1 cellular context compared by ENCODE assay signal in the genomic region with DNA sequence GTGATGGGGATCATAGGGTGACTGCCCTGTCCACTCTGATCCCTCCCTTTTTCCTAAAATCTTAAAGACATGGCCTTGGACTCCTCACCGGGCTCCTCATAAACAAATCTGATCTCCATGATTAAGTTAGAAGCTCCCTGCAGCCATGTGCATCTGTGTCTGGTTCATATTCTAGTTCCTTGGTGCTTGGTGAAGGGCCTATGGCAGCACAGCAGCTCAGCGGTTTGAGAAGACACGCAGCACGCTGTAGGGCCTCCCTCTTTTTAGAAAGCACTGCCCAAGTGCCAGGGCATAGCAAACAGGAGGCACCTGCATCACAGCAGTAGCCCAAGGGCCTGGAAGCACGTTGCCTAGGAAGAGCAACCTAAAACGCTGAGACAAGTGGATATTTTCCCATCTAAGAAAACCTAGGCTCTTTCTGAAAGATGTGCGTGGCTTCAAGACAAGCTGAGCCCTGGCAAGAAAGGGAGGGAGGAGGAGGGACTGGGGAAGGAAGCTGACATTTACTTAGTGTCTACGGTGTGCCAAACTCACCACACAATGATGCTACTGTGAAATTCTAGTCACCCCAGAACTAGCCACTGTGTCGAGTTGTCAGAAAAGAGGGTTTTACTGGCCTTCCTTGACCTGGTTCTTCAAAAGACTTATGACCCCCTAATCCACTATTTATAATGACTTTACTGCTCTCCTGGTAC.
TF ChIP-seq lines count a peak whose summit lies in the region.

No MANE protein-coding gene starts in this region.

TF ChIP-seq in GM23338, 12 proteins besides CTCF, POLR2A, EP300 and RAD21 (continued from another document):
- TF ChIP-seq, protein P1, sequence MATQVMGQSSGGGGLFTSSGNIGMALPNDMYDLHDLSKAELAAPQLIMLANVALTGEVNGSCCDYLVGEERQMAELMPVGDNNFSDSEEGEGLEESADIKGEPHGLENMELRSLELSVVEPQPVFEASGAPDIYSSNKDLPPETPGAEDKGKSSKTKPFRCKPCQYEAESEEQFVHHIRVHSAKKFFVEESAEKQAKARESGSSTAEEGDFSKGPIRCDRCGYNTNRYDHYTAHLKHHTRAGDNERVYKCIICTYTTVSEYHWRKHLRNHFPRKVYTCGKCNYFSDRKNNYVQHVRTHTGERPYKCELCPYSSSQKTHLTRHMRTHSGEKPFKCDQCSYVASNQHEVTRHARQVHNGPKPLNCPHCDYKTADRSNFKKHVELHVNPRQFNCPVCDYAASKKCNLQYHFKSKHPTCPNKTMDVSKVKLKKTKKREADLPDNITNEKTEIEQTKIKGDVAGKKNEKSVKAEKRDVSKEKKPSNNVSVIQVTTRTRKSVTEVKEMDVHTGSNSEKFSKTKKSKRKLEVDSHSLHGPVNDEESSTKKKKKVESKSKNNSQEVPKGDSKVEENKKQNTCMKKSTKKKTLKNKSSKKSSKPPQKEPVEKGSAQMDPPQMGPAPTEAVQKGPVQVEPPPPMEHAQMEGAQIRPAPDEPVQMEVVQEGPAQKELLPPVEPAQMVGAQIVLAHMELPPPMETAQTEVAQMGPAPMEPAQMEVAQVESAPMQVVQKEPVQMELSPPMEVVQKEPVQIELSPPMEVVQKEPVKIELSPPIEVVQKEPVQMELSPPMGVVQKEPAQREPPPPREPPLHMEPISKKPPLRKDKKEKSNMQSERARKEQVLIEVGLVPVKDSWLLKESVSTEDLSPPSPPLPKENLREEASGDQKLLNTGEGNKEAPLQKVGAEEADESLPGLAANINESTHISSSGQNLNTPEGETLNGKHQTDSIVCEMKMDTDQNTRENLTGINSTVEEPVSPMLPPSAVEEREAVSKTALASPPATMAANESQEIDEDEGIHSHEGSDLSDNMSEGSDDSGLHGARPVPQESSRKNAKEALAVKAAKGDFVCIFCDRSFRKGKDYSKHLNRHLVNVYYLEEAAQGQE (IDR thresholded peaks at IDR 0.05; ENCODE audit: unreplicated experiment) = no peak
- TF ChIP-seq, protein P2, sequence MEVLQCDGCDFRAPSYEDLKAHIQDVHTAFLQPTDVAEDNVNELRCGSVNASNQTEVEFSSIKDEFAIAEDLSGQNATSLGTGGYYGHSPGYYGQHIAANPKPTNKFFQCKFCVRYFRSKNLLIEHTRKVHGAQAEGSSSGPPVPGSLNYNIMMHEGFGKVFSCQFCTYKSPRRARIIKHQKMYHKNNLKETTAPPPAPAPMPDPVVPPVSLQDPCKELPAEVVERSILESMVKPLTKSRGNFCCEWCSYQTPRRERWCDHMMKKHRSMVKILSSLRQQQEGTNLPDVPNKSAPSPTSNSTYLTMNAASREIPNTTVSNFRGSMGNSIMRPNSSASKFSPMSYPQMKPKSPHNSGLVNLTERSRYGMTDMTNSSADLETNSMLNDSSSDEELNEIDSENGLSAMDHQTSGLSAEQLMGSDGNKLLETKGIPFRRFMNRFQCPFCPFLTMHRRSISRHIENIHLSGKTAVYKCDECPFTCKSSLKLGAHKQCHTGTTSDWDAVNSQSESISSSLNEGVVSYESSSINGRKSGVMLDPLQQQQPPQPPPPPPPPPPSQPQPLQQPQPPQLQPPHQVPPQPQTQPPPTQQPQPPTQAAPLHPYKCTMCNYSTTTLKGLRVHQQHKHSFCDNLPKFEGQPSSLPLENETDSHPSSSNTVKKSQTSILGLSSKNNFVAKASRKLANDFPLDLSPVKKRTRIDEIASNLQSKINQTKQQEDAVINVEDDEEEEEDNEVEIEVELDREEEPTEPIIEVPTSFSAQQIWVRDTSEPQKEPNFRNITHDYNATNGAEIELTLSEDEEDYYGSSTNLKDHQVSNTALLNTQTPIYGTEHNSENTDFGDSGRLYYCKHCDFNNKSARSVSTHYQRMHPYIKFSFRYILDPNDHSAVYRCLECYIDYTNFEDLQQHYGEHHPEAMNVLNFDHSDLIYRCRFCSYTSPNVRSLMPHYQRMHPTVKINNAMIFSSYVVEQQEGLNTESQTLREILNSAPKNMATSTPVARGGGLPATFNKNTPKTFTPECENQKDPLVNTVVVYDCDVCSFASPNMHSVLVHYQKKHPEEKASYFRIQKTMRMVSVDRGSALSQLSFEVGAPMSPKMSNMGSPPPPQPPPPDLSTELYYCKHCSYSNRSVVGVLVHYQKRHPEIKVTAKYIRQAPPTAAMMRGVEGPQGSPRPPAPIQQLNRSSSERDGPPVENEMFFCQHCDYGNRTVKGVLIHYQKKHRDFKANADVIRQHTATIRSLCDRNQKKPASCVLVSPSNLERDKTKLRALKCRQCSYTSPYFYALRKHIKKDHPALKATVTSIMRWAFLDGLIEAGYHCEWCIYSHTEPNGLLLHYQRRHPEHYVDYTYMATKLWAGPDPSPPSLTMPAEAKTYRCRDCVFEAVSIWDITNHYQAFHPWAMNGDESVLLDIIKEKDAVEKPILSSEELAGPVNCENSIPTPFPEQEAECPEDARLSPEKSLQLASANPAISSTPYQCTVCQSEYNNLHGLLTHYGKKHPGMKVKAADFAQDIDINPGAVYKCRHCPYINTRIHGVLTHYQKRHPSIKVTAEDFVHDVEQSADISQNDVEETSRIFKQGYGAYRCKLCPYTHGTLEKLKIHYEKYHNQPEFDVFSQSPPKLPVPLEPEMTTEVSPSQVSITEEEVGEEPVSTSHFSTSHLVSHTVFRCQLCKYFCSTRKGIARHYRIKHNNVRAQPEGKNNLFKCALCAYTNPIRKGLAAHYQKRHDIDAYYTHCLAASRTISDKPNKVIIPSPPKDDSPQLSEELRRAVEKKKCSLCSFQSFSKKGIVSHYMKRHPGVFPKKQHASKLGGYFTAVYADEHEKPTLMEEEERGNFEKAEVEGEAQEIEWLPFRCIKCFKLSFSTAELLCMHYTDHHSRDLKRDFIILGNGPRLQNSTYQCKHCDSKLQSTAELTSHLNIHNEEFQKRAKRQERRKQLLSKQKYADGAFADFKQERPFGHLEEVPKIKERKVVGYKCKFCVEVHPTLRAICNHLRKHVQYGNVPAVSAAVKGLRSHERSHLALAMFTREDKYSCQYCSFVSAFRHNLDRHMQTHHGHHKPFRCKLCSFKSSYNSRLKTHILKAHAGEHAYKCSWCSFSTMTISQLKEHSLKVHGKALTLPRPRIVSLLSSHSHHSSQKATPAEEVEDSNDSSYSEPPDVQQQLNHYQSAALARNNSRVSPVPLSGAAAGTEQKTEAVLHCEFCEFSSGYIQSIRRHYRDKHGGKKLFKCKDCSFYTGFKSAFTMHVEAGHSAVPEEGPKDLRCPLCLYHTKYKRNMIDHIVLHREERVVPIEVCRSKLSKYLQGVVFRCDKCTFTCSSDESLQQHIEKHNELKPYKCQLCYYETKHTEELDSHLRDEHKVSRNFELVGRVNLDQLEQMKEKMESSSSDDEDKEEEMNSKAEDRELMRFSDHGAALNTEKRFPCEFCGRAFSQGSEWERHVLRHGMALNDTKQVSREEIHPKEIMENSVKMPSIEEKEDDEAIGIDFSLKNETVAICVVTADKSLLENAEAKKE (CRISPR knock-in tag; IDR thresholded peaks at IDR 0.05) = no peak
- TF ChIP-seq JUNB (IDR thresholded peaks at IDR 0.05; ENCODE audit: unreplicated experiment) = no peak
- TF ChIP-seq POLR2AphosphoS5 (IDR thresholded peaks at IDR 0.05; ENCODE audit: low read depth) = no peak
- TF ChIP-seq ZNF114 (CRISPR knock-in tag; IDR thresholded peaks at IDR 0.05) = no peak
- TF ChIP-seq CREB1 (CRISPR knock-in tag; IDR thresholded peaks at IDR 0.05; ENCODE audit: low read depth) = no peak
- no peak for TF ChIP-seq EZH2 (IDR thresholded peaks at IDR 0.05; ENCODE audit: low read depth, unreplicated experiment)
- TF ChIP-seq, protein P3, sequence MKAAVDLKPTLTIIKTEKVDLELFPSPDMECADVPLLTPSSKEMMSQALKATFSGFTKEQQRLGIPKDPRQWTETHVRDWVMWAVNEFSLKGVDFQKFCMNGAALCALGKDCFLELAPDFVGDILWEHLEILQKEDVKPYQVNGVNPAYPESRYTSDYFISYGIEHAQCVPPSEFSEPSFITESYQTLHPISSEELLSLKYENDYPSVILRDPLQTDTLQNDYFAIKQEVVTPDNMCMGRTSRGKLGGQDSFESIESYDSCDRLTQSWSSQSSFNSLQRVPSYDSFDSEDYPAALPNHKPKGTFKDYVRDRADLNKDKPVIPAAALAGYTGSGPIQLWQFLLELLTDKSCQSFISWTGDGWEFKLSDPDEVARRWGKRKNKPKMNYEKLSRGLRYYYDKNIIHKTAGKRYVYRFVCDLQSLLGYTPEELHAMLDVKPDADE (IDR thresholded peaks at IDR 0.05) = no peak
- TF ChIP-seq EZH2phosphoT487 (IDR thresholded peaks at IDR 0.05; ENCODE audit: unreplicated experiment) = no peak
- TF ChIP-seq STAT1 (IDR thresholded peaks at IDR 0.05; ENCODE audit: unreplicated experiment) = no peak
